ENCODE assay signal across 8 cellular contexts in genomic region chr13:102800145-102801041, GRCh38. TPM values are rescaled to one million over a fixed set of nuclear protein-coding genes. Genes with fewer than 3 reads are reported as not detected.
DNase-seq lines count a peak whose midpoint lies in the region; ATAC-seq, FAIRE-seq and TF ChIP-seq lines count a peak whose summit lies in the region.

No MANE protein-coding gene starts in this region.

- peak overlapping the region; percentile 27 for H3K27ac ChIP-seq in colonic mucosa
- H3K27ac ChIP-seq in HepG2 (ENCODE audit: extremely low read length, insufficient read depth, low read length), result peak overlapping the region; percentile 78

- POLR2A ChIA-PET in AG04449 (lab: Yijun Ruan, JAX) (interaction anchor here (0.5 to 1.7 kb wide), 2 partner anchors 26 kb away, joined by 3 to 5 read pairs; no protein-coding TSS in a partner anchor), HepG2 (lab: Yijun Ruan, JAX) (interaction anchor here (1.0 to 3.6 kb wide), 7 partner anchors 14 to 207 kb away, joined by 3 to 21 read pairs (median 4); partner anchors contain the start of gene ERCC5)

- intact Hi-C loops in colonic mucosa (cut with DNase I) (no loop called here), HepG2 (cut with micrococcal nuclease; ENCODE audit: unreplicated experiment) (loop anchor here (1.0 kb wide), 4 partner anchors 29 to 220 kb away; no protein-coding TSS in a partner anchor)

- TF ChIP-seq POLR2A in HepG2 (IDR thresholded peaks at IDR 0.05; ENCODE audit: insufficient read depth in 1 of 2, low read depth in 2 of 2, low read length in 2 of 2), result peak; percentile 37 to 67; a peak in 2 of 4 replicates

- DNase-seq in AG04449 (ENCODE audit: low read depth, low spot score) (no peak), NCI-H226 (peak; percentile 75), colonic mucosa (peak; percentile 91), HepG2 (ENCODE audit: low spot score) (peak; percentile 66)
- DNase-seq in activated CD4-positive, alpha-beta T cell treated with anti-CD3 and anti-CD28 coated beads for 48 hours, result peak; percentile 88
- DNase-seq in stimulated activated CD4-positive, alpha-beta T cell treated with anti-CD3 and anti-CD28 coated beads, Interleukin-4, amount 100 ng/mL, for 1 hour, result peak; percentile 86

- under 1% methylated on average over 20 of the region's 81 CpGs for WGBS in HepG2 (ENCODE audit: low lambda C conversion rate)

- CTCF ChIA-PET in AG04449 (lab: Yijun Ruan, JAX), result interaction anchor here (0.7 to 6.2 kb wide), 29 partner anchors 8 to 220 kb away, joined by 3 to 61 read pairs (median 5); partner anchors contain the start of genes ERCC5 and TEX30
- CTCF ChIA-PET in HepG2 (lab: Yijun Ruan, JAX; ENCODE audit: low intra/inter-chr PET ratio, low total read pairs), result interaction anchor here (1.4 to 2.0 kb wide), 3 partner anchors 47 to 220 kb away, joined by 4 to 9 read pairs (median 6); no protein-coding TSS in a partner anchor

- H3K9ac ChIP-seq in colonic mucosa (ENCODE audit: low read depth in 2 of 2, low read length in 2 of 2) (peak overlapping the region; percentile 66 to 78), HepG2 (ENCODE audit: insufficient read depth, low read depth, low read length) (peak overlapping the region; percentile 87)

- no peaks in the 10 kb centered on the region for H4K20me1 ChIP-seq in HepG2 (ENCODE audit: insufficient read depth, low read length)

- no peaks in the 10 kb centered on the region for H3K27me3 ChIP-seq in colonic mucosa
- no peaks in the 10 kb centered on the region; a peak in 1 of 5 replicates for H3K27me3 ChIP-seq in HepG2 (ENCODE audit: control insufficient read depth in 1 of 2, insufficient read depth in 2 of 2, low read length in 2 of 2)

- BruUV-seq in HepG2 (replicated peaks; lab: Mats Ljungman, UMichigan), result no TSS peak

- no peak for FAIRE-seq in HepG2 (lab: Jason Lieb, UNC)

- H3K9me3 ChIP-seq in colonic mucosa (no peaks in the 10 kb centered on the region), HepG2 (ENCODE audit: low read length) (no peaks in the 10 kb centered on the region)

- H3K4me3 ChIP-seq in AG04449 (ENCODE audit: low read depth, low read length) (peak overlapping the region; percentile 89), colonic mucosa (peak overlapping the region; percentile 67), HepG2 (replicated peaks in 1 of 3; ENCODE audit: insufficient read depth in 1 of 3, low read depth in 2 of 3, low read length in 3 of 3) (peak overlapping the region; percentile 70 to 89 (median 83))

- H3K36me3 ChIP-seq in colonic mucosa (no peaks in the 10 kb centered on the region), HepG2 (replicated peaks in 1 of 2; ENCODE audit: control insufficient read depth in 1 of 2, insufficient read depth in 2 of 2, low read length in 2 of 2) (no peaks in the 10 kb centered on the region; a peak in 1 of 5 replicates)

- H2AFZ ChIP-seq in HepG2 (ENCODE audit: low read length), result no peak overlapping the region

- H3K4me2 ChIP-seq in HepG2 (ENCODE audit: low read depth, low read length), result peak overlapping the region; percentile 74

- peak; percentile 64 for ATAC-seq in GM18858 (IDR thresholded peaks at IDR 0.05; ENCODE audit: unreplicated experiment)
- peak; percentile 66 for ATAC-seq in HG03064 (IDR thresholded peaks at IDR 0.05; ENCODE audit: low read depth, unreplicated experiment)
- peak; percentile 88 for ATAC-seq in HepG2

- H3K4me1 ChIP-seq in colonic mucosa, result no peaks in the 10 kb centered on the region
- H3K4me1 ChIP-seq in HepG2 (ENCODE audit: insufficient read depth, low read length), result peaks cover 24% of the 10 kb centered on the region

- TF ChIP-seq EP300 in HepG2 (IDR thresholded peaks at IDR 0.05; ENCODE audit: low read depth in 2 of 2, low read length in 2 of 2) (no peak), HepG2 (CRISPR knock-in tag; IDR thresholded peaks at IDR 0.05; ENCODE audit: borderline replicate concordance) (no peak)

- in situ Hi-C loops in HepG2 (cut with HindIII; ENCODE audit: extremely low pct_ligation_motif_present, low pct_unique_long_range_greater_than_20kb), result no loop called here

- TF ChIP-seq CTCF in AG04449 (IDR thresholded peaks at IDR 0.05; ENCODE audit: insufficient read depth, low read length, missing control alignments) (peak; percentile 94), colonic mucosa (IDR thresholded peaks at IDR 0.05) (peak; percentile 67), HepG2 (CRISPR knock-in tag; IDR thresholded peaks at IDR 0.05) (peak; percentile 89)

- peak; percentile 70 for TF ChIP-seq RAD21 in HepG2 (CRISPR knock-in tag; IDR thresholded peaks at IDR 0.05)

- H3K79me2 ChIP-seq in HepG2 (ENCODE audit: insufficient read depth, low read length), result peaks cover 34% of the 10 kb centered on the region

RNA-seq across cellular contexts. Expression of gene BIVM, which starts 1.5 kb away (rescaled TPM):
- 10 to 100 TPM; 11.8 to 15.5 TPM for total RNA-seq in colonic mucosa
- 13.9 and 15.8 TPM in 2 replicates for total RNA-seq in HepG2 (2016; rRNA removed; fragmentation: Illumina TruSeq; extraction: Trizol)
- total RNA-seq in HepG2 (2016; cell fraction: cytosol; rRNA removed; fragmentation: Illumina TruSeq; extraction: Trizol; ENCODE audit: low read depth), result 5.6 and 6.3 TPM in 2 replicates
- total RNA-seq in HepG2 (2016; cell fraction: insoluble cytoplasmic fraction; rRNA removed; fragmentation: Illumina TruSeq; extraction: Trizol), result 15.3 and 16.6 TPM in 2 replicates
- 14.6 and 15.0 TPM in 2 replicates for total RNA-seq in HepG2 (2016; cell fraction: membrane; rRNA removed; fragmentation: Illumina TruSeq; extraction: Trizol)
- 20.6 and 23.4 TPM in 2 replicates for total RNA-seq in HepG2 (2016; cell fraction: nucleus; rRNA removed; fragmentation: Illumina TruSeq; extraction: Trizol)
- 8.9 and 10.4 TPM in 2 replicates for polyA plus RNA-seq in HepG2 (2011; rRNA removed)
- polyA plus RNA-seq in HepG2 (2011; cell fraction: cytosol; rRNA removed), result 3.3 and 5.3 TPM in 2 replicates
- polyA plus RNA-seq in HepG2 (2011; cell fraction: nucleus; rRNA removed), result 12.2 and 14.7 TPM in 2 replicates
- polyA plus RNA-seq in HepG2 (2012), result 7.7 and 11.4 TPM in 2 replicates
- polyA plus RNA-seq in HepG2 (2016; cell fraction: cytosol; fragmentation: Illumina TruSeq; extraction: Trizol; ENCODE audit: low read depth), result 2.3 and 2.5 TPM in 2 replicates
- 16.5 and 17.6 TPM in 2 replicates for polyA plus RNA-seq in HepG2 (2016; cell fraction: insoluble cytoplasmic fraction; fragmentation: Illumina TruSeq; extraction: Trizol; ENCODE audit: low read depth)
- polyA plus RNA-seq in HepG2 (2016; cell fraction: membrane; fragmentation: Illumina TruSeq; extraction: Trizol; ENCODE audit: low read depth), result 8.4 and 9.0 TPM in 2 replicates
- polyA plus RNA-seq in HepG2 (2016; cell fraction: nucleus; fragmentation: Illumina TruSeq; extraction: Trizol; ENCODE audit: insufficient read depth, low read depth), result 42.9 and 44.2 TPM in 2 replicates
- 2.6 and 3.1 TPM in 2 replicates for polyA minus RNA-seq in HepG2 (2011; rRNA and poly(A)+ RNA removed; ENCODE audit: low replicate concordance)
- 4.2 and 5.6 TPM in 2 replicates for polyA minus RNA-seq in HepG2 (2011; cell fraction: cytosol; rRNA and poly(A)+ RNA removed)
- polyA minus RNA-seq in HepG2 (2011; cell fraction: nucleus; rRNA and poly(A)+ RNA removed), result 28.7 and 30.5 TPM in 2 replicates

RNA-seq across cellular contexts. Expression of gene POGLUT2, which starts 1.6 kb away (rescaled TPM):
- 1 to 10 TPM; 1.3 to 2.8 TPM for total RNA-seq in colonic mucosa
- total RNA-seq in HepG2 (2016; rRNA removed; fragmentation: Illumina TruSeq; extraction: Trizol), result 15.4 and 26.1 TPM in 2 replicates
- 3.0 and 3.3 TPM in 2 replicates for total RNA-seq in HepG2 (2016; cell fraction: cytosol; rRNA removed; fragmentation: Illumina TruSeq; extraction: Trizol; ENCODE audit: low read depth)
- 16.7 and 25.6 TPM in 2 replicates for total RNA-seq in HepG2 (2016; cell fraction: insoluble cytoplasmic fraction; rRNA removed; fragmentation: Illumina TruSeq; extraction: Trizol)
- 6.6 and 8.3 TPM in 2 replicates for total RNA-seq in HepG2 (2016; cell fraction: membrane; rRNA removed; fragmentation: Illumina TruSeq; extraction: Trizol)
- 23.7 and 29.5 TPM in 2 replicates for total RNA-seq in HepG2 (2016; cell fraction: nucleus; rRNA removed; fragmentation: Illumina TruSeq; extraction: Trizol)
- 14.7 and 18.0 TPM in 2 replicates for polyA plus RNA-seq in HepG2 (2011; rRNA removed)
- 12.5 and 15.5 TPM in 2 replicates for polyA plus RNA-seq in HepG2 (2011; cell fraction: cytosol; rRNA removed)
- polyA plus RNA-seq in HepG2 (2011; cell fraction: nucleus; rRNA removed), result 6.6 and 7.4 TPM in 2 replicates
- 16.7 and 18.1 TPM in 2 replicates for polyA plus RNA-seq in HepG2 (2012)
- polyA plus RNA-seq in HepG2 (2016; cell fraction: cytosol; fragmentation: Illumina TruSeq; extraction: Trizol; ENCODE audit: low read depth), result 3.6 and 3.9 TPM in 2 replicates
- 18.3 and 18.8 TPM in 2 replicates for polyA plus RNA-seq in HepG2 (2016; cell fraction: insoluble cytoplasmic fraction; fragmentation: Illumina TruSeq; extraction: Trizol; ENCODE audit: low read depth)
- polyA plus RNA-seq in HepG2 (2016; cell fraction: membrane; fragmentation: Illumina TruSeq; extraction: Trizol; ENCODE audit: low read depth), result 4.8 and 5.6 TPM in 2 replicates
- 34.9 and 35.5 TPM in 2 replicates for polyA plus RNA-seq in HepG2 (2016; cell fraction: nucleus; fragmentation: Illumina TruSeq; extraction: Trizol; ENCODE audit: insufficient read depth, low read depth)
- polyA minus RNA-seq in HepG2 (2011; rRNA and poly(A)+ RNA removed; ENCODE audit: low replicate concordance), result 8.4 and 9.1 TPM in 2 replicates
- polyA minus RNA-seq in HepG2 (2011; cell fraction: cytosol; rRNA and poly(A)+ RNA removed), result 10.4 and 10.7 TPM in 2 replicates
- polyA minus RNA-seq in HepG2 (2011; cell fraction: nucleus; rRNA and poly(A)+ RNA removed), result 11.2 and 16.7 TPM in 2 replicates

RNA-seq across cellular contexts. Expression of gene TEX30, which starts 26.8 kb away (rescaled TPM):
- total RNA-seq in colonic mucosa, result 1 to 10 TPM; 3.7 to 8.3 TPM
- total RNA-seq in HepG2 (2016; rRNA removed; fragmentation: Illumina TruSeq; extraction: Trizol), result 0.60 and 1.2 TPM in 2 replicates
- 0.79 and 1.0 TPM in 2 replicates for total RNA-seq in HepG2 (2016; cell fraction: cytosol; rRNA removed; fragmentation: Illumina TruSeq; extraction: Trizol; ENCODE audit: low read depth)
- total RNA-seq in HepG2 (2016; cell fraction: insoluble cytoplasmic fraction; rRNA removed; fragmentation: Illumina TruSeq; extraction: Trizol), result 0.78 and 0.95 TPM in 2 replicates
- 0.59 and 0.65 TPM in 2 replicates for total RNA-seq in HepG2 (2016; cell fraction: membrane; rRNA removed; fragmentation: Illumina TruSeq; extraction: Trizol)
- 0.62 and 0.88 TPM in 2 replicates for total RNA-seq in HepG2 (2016; cell fraction: nucleus; rRNA removed; fragmentation: Illumina TruSeq; extraction: Trizol)
- polyA plus RNA-seq in HepG2 (2011; rRNA removed), result 0.77 and 1.2 TPM in 2 replicates
- 0.36 and 0.62 TPM in 2 replicates for polyA plus RNA-seq in HepG2 (2011; cell fraction: cytosol; rRNA removed)
- 0.45 and 0.53 TPM in 2 replicates for polyA plus RNA-seq in HepG2 (2011; cell fraction: nucleus; rRNA removed)
- polyA plus RNA-seq in HepG2 (2012), result 0.52 and 1.1 TPM in 2 replicates
- polyA plus RNA-seq in HepG2 (2016; cell fraction: cytosol; fragmentation: Illumina TruSeq; extraction: Trizol; ENCODE audit: low read depth), result 0.61 and 0.65 TPM in 2 replicates
- polyA plus RNA-seq in HepG2 (2016; cell fraction: insoluble cytoplasmic fraction; fragmentation: Illumina TruSeq; extraction: Trizol; ENCODE audit: low read depth), result 0.69 and 0.93 TPM in 2 replicates
- polyA plus RNA-seq in HepG2 (2016; cell fraction: membrane; fragmentation: Illumina TruSeq; extraction: Trizol; ENCODE audit: low read depth), result 0.56 and 1.1 TPM in 2 replicates
- polyA plus RNA-seq in HepG2 (2016; cell fraction: nucleus; fragmentation: Illumina TruSeq; extraction: Trizol; ENCODE audit: insufficient read depth, low read depth), result 2.1 and 3.0 TPM in 2 replicates
- polyA minus RNA-seq in HepG2 (2011; rRNA and poly(A)+ RNA removed; ENCODE audit: low replicate concordance), result 0.14 and 3.6 TPM in 2 replicates
- polyA minus RNA-seq in HepG2 (2011; cell fraction: cytosol; rRNA and poly(A)+ RNA removed), result not detected in 2 replicates
- polyA minus RNA-seq in HepG2 (2011; cell fraction: nucleus; rRNA and poly(A)+ RNA removed), result 0.26 and 0.75 TPM in 2 replicates

RNA-seq across cellular contexts. Expression of gene ERCC5, which starts 45.4 kb away (rescaled TPM):
- total RNA-seq in colonic mucosa, result 10 to 100 TPM; 64.7 to 79.1 TPM
- 32.7 and 35.5 TPM in 2 replicates for total RNA-seq in HepG2 (2016; rRNA removed; fragmentation: Illumina TruSeq; extraction: Trizol)
- 6.1 and 7.3 TPM in 2 replicates for total RNA-seq in HepG2 (2016; cell fraction: cytosol; rRNA removed; fragmentation: Illumina TruSeq; extraction: Trizol; ENCODE audit: low read depth)
- 34.4 and 35.7 TPM in 2 replicates for total RNA-seq in HepG2 (2016; cell fraction: insoluble cytoplasmic fraction; rRNA removed; fragmentation: Illumina TruSeq; extraction: Trizol)
- 9.1 and 9.9 TPM in 2 replicates for total RNA-seq in HepG2 (2016; cell fraction: membrane; rRNA removed; fragmentation: Illumina TruSeq; extraction: Trizol)
- 39.1 and 44.7 TPM in 2 replicates for total RNA-seq in HepG2 (2016; cell fraction: nucleus; rRNA removed; fragmentation: Illumina TruSeq; extraction: Trizol)
- 12.9 and 14.5 TPM in 2 replicates for polyA plus RNA-seq in HepG2 (2011; rRNA removed)
- 3.8 and 6.7 TPM in 2 replicates for polyA plus RNA-seq in HepG2 (2011; cell fraction: cytosol; rRNA removed)
- 28.0 and 29.1 TPM in 2 replicates for polyA plus RNA-seq in HepG2 (2011; cell fraction: nucleus; rRNA removed)
- polyA plus RNA-seq in HepG2 (2012), result 15.7 and 24.5 TPM in 2 replicates
- 2.0 and 2.7 TPM in 2 replicates for polyA plus RNA-seq in HepG2 (2016; cell fraction: cytosol; fragmentation: Illumina TruSeq; extraction: Trizol; ENCODE audit: low read depth)
- polyA plus RNA-seq in HepG2 (2016; cell fraction: insoluble cytoplasmic fraction; fragmentation: Illumina TruSeq; extraction: Trizol; ENCODE audit: low read depth), result 28.3 and 31.2 TPM in 2 replicates
- polyA plus RNA-seq in HepG2 (2016; cell fraction: membrane; fragmentation: Illumina TruSeq; extraction: Trizol; ENCODE audit: low read depth), result 3.7 and 4.4 TPM in 2 replicates
- 82.8 and 90.6 TPM in 2 replicates for polyA plus RNA-seq in HepG2 (2016; cell fraction: nucleus; fragmentation: Illumina TruSeq; extraction: Trizol; ENCODE audit: insufficient read depth, low read depth)
- 12.6 and 24.1 TPM in 2 replicates for polyA minus RNA-seq in HepG2 (2011; rRNA and poly(A)+ RNA removed; ENCODE audit: low replicate concordance)
- polyA minus RNA-seq in HepG2 (2011; cell fraction: cytosol; rRNA and poly(A)+ RNA removed), result 11.8 and 13.1 TPM in 2 replicates
- 31.8 and 49.9 TPM in 2 replicates for polyA minus RNA-seq in HepG2 (2011; cell fraction: nucleus; rRNA and poly(A)+ RNA removed)
